ENCODE assay signal across 8 cellular contexts in genomic region chr1:89762801-89763648, GRCh38. TPM values are rescaled to one million over a fixed set of nuclear protein-coding genes. Genes with fewer than 3 reads are reported as not detected.
DNase-seq lines count a peak whose midpoint lies in the region; ATAC-seq and TF ChIP-seq lines count a peak whose summit lies in the region.

No MANE protein-coding gene starts in this region.

- no peaks in the 10 kb centered on the region for H3K36me3 ChIP-seq in uterus

- DNase-seq in GM10266 (ENCODE audit: extremely low spot score) = peak; percentile 80
- peak; percentile 44 for DNase-seq in HFF-Myc (ENCODE audit: extremely low read depth, low read depth)
- peak; percentile 81 for DNase-seq in MV-4-11 (lab: John Stamatoyannopoulos, UW)
- DNase-seq in right cardiac atrium = peak; percentile 88 to 95 (median 95)
- DNase-seq in pulmonary artery endothelial cell (ENCODE audit: low read depth, low spot score) = peak; percentile 80
- peak; percentile 81 to 84 for DNase-seq in uterus

- H3K27me3 ChIP-seq in right cardiac atrium (ENCODE audit: control insufficient read depth, insufficient read depth) = no peaks in the 10 kb centered on the region
- no peaks in the 10 kb centered on the region for H3K27me3 ChIP-seq in uterus

- H3K27ac ChIP-seq in angular gyrus (ENCODE audit: low read depth, low read length) = peak overlapping the region; percentile 39
- peak overlapping the region; percentile 32 for H3K27ac ChIP-seq in right cardiac atrium (ENCODE audit: low read length)
- H3K27ac ChIP-seq in uterus = peak overlapping the region; percentile 53 to 88

- peak; percentile 99 for ATAC-seq in right cardiac atrium

- no peaks in the 10 kb centered on the region for H3K9me3 ChIP-seq in right cardiac atrium (ENCODE audit: control insufficient read depth, low read length)
- H3K9me3 ChIP-seq in uterus = no peaks in the 10 kb centered on the region

- H3K27ac Mint-ChIP-seq in T-helper 1 cell treated with Interleukin-12 subunit alpha and Interleukin-12 subunit beta and Interleukin-4 antibody, amounts not matched to agents 30 μg/mL and 1 μg/mL, for 36 hours = peak overlapping the region; percentile 89

- no peak for TF ChIP-seq POLR2A in uterus (IDR thresholded peaks at IDR 0.05)

- 3% methylated on average over 46 of the region's 46 CpGs for WGBS in right cardiac atrium

- H3K4me1 Mint-ChIP-seq in T-helper 1 cell treated with Interleukin-12 subunit alpha and Interleukin-12 subunit beta and Interleukin-4 antibody, amounts not matched to agents 30 μg/mL and 1 μg/mL, for 36 hours (ENCODE audit: low read depth) = peaks cover 52% of the 10 kb centered on the region

- H3K36me3 Mint-ChIP-seq in T-helper 1 cell treated with Interleukin-12 subunit alpha and Interleukin-12 subunit beta and Interleukin-4 antibody, amounts not matched to agents 30 μg/mL and 1 μg/mL, for 36 hours (ENCODE audit: low read depth) = peaks cover 6% of the 10 kb centered on the region

- H3K4me1 ChIP-seq in right cardiac atrium (ENCODE audit: control insufficient read depth, insufficient read depth, low read length) (peaks cover 3% of the 10 kb centered on the region), uterus (no peaks in the 10 kb centered on the region)

- peak overlapping the region; percentile 90 for H3K4me3 Mint-ChIP-seq in T-helper 1 cell treated with Interleukin-12 subunit alpha and Interleukin-12 subunit beta and Interleukin-4 antibody, amounts not matched to agents 30 μg/mL and 1 μg/mL, for 36 hours

- H3K9me3 Mint-ChIP-seq in T-helper 1 cell treated with Interleukin-12 subunit alpha and Interleukin-12 subunit beta and Interleukin-4 antibody, amounts not matched to agents 30 μg/mL and 1 μg/mL, for 36 hours = no peaks in the 10 kb centered on the region

- intact Hi-C loops in right cardiac atrium (cut with DNase I) = loop anchor here (2.0 to 10.0 kb wide), 6 partner anchors 128 to 281 kb away; partner anchors contain the start of gene LRRC8C (in 4 of the 4)
- intact Hi-C loops in uterus (cut with DNase I; ENCODE audit: low total_unique reads) = loop anchor here (10.0 kb wide), 2 partner anchors 128 to 278 kb away; partner anchors contain the start of gene LRRC8C

- H3K4me3 ChIP-seq in HFF-Myc (replicated peaks; ENCODE audit: low read depth, low read length) (peak overlapping the region; percentile 48), right cardiac atrium (ENCODE audit: low read length) (peak overlapping the region; percentile 69), uterus (peak overlapping the region; percentile 38 to 41)

- TF ChIP-seq CTCF in GM10266 (IDR thresholded peaks at IDR 0.05; ENCODE audit: control insufficient read depth, insufficient read depth, low read depth, missing control alignments) (peak; percentile 97), HFF-Myc (IDR thresholded peaks at IDR 0.05; ENCODE audit: low read depth, low read length, missing control alignments) (peak; percentile 98), uterus (IDR thresholded peaks at IDR 0.05) (peak; percentile 91 to 97 (median 96))

- no peaks in the 10 kb centered on the region for H3K27me3 Mint-ChIP-seq in T-helper 1 cell treated with Interleukin-12 subunit alpha and Interleukin-12 subunit beta and Interleukin-4 antibody, amounts not matched to agents 30 μg/mL and 1 μg/mL, for 36 hours (ENCODE audit: low read depth)

RNA-seq across cellular contexts. Expression of gene LRRC8D, which starts 57.8 kb away (rescaled TPM):
- total RNA-seq in right cardiac atrium (1 to 10 TPM; 5.0 to 8.2 (median 7.2) TPM), pulmonary artery endothelial cell (26.4 and 45.1 TPM in 2 replicates), uterus (10 to 100 TPM; 12.0 to 47.4 (median 17.8) TPM)
- 3.6 TPM for polyA plus RNA-seq in right cardiac atrium

Comparison
In these comparisons a context has a peak if more than half of its experiments do, and no peak if none do; other contexts are left out.
1. Peak in every context shown above with its lines: DNase-seq, ATAC-seq, H3K4me3 ChIP-seq and H3K27ac ChIP-seq.
2. DNase-seq: peak in every context shown above with its lines; median percentile 95 in right cardiac atrium; 82 in uterus; 81 in MV-4-11; 80 in GM10266; 80 in pulmonary artery endothelial cell; 44 in HFF-Myc.